17 cellular contexts compared by ENCODE assay signal in the genomic region with DNA sequence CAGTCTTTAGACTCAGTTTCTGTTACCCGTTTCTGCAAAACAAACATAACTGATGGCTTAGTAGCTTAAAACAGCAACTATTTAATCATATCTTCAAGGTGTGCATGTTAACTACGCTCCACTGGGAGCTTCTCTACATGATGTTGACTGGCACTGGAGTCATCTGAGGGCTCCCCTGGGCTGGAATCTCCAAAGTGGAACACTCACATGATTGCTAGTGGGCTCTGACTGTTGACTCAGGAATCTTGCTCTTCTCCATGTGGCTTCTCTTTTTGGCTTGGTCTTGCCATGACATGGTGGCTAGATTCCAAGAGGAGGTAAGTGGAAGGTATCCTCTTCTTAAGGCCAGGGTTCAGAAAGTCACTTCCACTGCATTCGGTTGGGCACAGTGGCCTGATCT.
"Had no signal": no experiment of that assay in that cellular context is flagged by ENCODE, and none has a peak within 500 bp of the region (broad histone marks: within the 10 kb centered on the region; RNA-seq: fewer than 3 reads in every experiment).

No MANE protein-coding gene starts in this region.

- H3K9me3 Mint-ChIP-seq: T-helper 1 cell treated with Interleukin-12 subunit alpha and Interleukin-12 subunit beta and Interleukin-4 antibody, amounts not matched to agents 30 μg/mL and 1 μg/mL, for 36 hours had no signal

- H3K9me3 ChIP-seq: gastrocnemius medialis, ovary, stomach, thoracic aorta had no signal

- H3K4me1 ChIP-seq: gastrocnemius medialis, neural progenitor cell, stomach had no signal

- H3K36me3 Mint-ChIP-seq: activated naive CD4-positive, alpha-beta T cell treated with anti-CD3 and anti-CD28 coated beads, Interleukin-2, amount 50 U/mL, for 72 hours; neural progenitor cell had no signal

- H2AFZ ChIP-seq: neural progenitor cell had no signal

- H3K27ac ChIP-seq: gastrocnemius medialis, neural progenitor cell, ovary, stomach, thoracic aorta had no signal

- H3K4me2 ChIP-seq: neural progenitor cell had no signal

- H3K27ac Mint-ChIP-seq: activated naive CD4-positive, alpha-beta T cell treated with anti-CD3 and anti-CD28 coated beads, Interleukin-2, amount 50 U/mL, for 72 hours; neural progenitor cell; T-helper 1 cell treated with Interleukin-12 subunit alpha and Interleukin-12 subunit beta and Interleukin-4 antibody, amounts not matched to agents 30 μg/mL and 1 μg/mL, for 36 hours had no signal

- H3K9ac ChIP-seq: neural progenitor cell had no signal

- FAIRE-seq: endometrium, urothelium cell line had no signal

- DNase-seq: activated CD4-positive, alpha-beta T cell treated with anti-CD3 and anti-CD28 coated beads, Interleukin-2, amount 50 U/mL, for 1 hour; activated CD4-positive, CD25-positive, alpha-beta regulatory T cell; activated effector memory CD4-positive, alpha-beta T cell treated with Interleukin-2 at 50 U/mL for 16 hours; activated T-cell treated with anti-CD3 and anti-CD28 coated beads, Interleukin-2, amount 50 U/mL, for 1 hour; amniotic stem cell; gastrocnemius medialis; islet precursor cell; ovary; retina; stimulated activated CD4-positive, alpha-beta T cell treated with anti-CD3 and anti-CD28 coated beads, Interleukin-4, amount 100 ng/mL, for 4 hours; stomach had no signal

- H3K4me3 ChIP-seq: gastrocnemius medialis, neural progenitor cell, ovary, stomach, thoracic aorta had no signal

- H3K4me3 Mint-ChIP-seq: neural progenitor cell; T-helper 1 cell treated with Interleukin-12 subunit alpha and Interleukin-12 subunit beta and Interleukin-4 antibody, amounts not matched to agents 30 μg/mL and 1 μg/mL, for 36 hours had no signal

- H3K27me3 ChIP-seq: gastrocnemius medialis, neural progenitor cell, ovary, stomach had no signal

- ATAC-seq: activated naive CD4-positive, alpha-beta T cell treated with anti-CD3 and anti-CD28 coated beads, Interleukin-2, amount 50 U/mL, for 72 hours; gastrocnemius medialis had no signal

- H3K36me3 ChIP-seq: gastrocnemius medialis, neural progenitor cell, ovary, stomach, thoracic aorta had no signal
